10 cellular contexts compared by ENCODE assay signal in genomic region chr17:27379863-27380533, GRCh38.
DNase-seq lines count a peak whose midpoint lies in the region; ATAC-seq, FAIRE-seq and TF ChIP-seq lines count a peak whose summit lies in the region.
"Had no signal": no experiment of that assay in that cellular context is flagged by ENCODE, and none has a peak within 500 bp of the region (broad histone marks: within the 10 kb centered on the region; RNA-seq: fewer than 3 reads in every experiment).

No MANE protein-coding gene starts in this region.

- H3K36me3 ChIP-seq in colonic mucosa, result no peaks in the 10 kb centered on the region
- H3K36me3 ChIP-seq: BLaER1 treated with 17β-estradiol and CSF1 and Interleukin-3, amounts not matched to agents 10 nM and 100 nM had no signal

- H3K27ac ChIP-seq in colonic mucosa, result no peak overlapping the region
- H3K27ac ChIP-seq: BLaER1 treated with 17β-estradiol and CSF1 and Interleukin-3, amounts not matched to agents 10 nM and 100 nM; HL-60 had no signal

- H3K9ac ChIP-seq in colonic mucosa (ENCODE audit: low read depth in 2 of 2, low read length in 2 of 2), result no peak overlapping the region
- H3K9ac ChIP-seq: BLaER1 treated with 17β-estradiol and CSF1 and Interleukin-3, amounts not matched to agents 10 nM and 100 nM had no signal

- peaks cover 7% of the 10 kb centered on the region for H3K4me1 ChIP-seq in colonic mucosa

- ATAC-seq in GM19455 (IDR thresholded peaks at IDR 0.05; ENCODE audit: unreplicated experiment), result no peak

- no peaks in the 10 kb centered on the region for H3K27me3 ChIP-seq in colonic mucosa
- H3K27me3 ChIP-seq: BLaER1 treated with 17β-estradiol and CSF1 and Interleukin-3, amounts not matched to agents 10 nM and 100 nM had no signal

- FAIRE-seq in urothelium cell line (lab: Jason Lieb, UNC), result no peak

- no peak for TF ChIP-seq CTCF in colonic mucosa (IDR thresholded peaks at IDR 0.05)

- DNase-seq in NCI-H345 (lab: John Stamatoyannopoulos, UW), result peak; percentile 5
- no peak for DNase-seq in NCI-H345 treated with DMSO at 0.1 percent for 48 hours (lab: John Stamatoyannopoulos, UW; ENCODE audit: unreplicated experiment)
- DNase-seq in colonic mucosa, result peak; percentile 42
- peak; percentile 90 for DNase-seq in mesenteric fat pad (ENCODE audit: low spot score)
- peak; percentile 78 for DNase-seq in urothelium cell line (ENCODE audit: low spot score)
- no peak for DNase-seq in NCI-H446 treated with DMSO at 0.1 percent for 48 hours (lab: John Stamatoyannopoulos, UW)
- DNase-seq in NCI-H1048 (lab: John Stamatoyannopoulos, UW), result no peak

- intact Hi-C loops in colonic mucosa (cut with DNase I), result no loop called here

- no peaks in the 10 kb centered on the region for H3K9me3 ChIP-seq in colonic mucosa

- no peak overlapping the region for H3K4me3 ChIP-seq in colonic mucosa
- H3K4me3 ChIP-seq: BLaER1 treated with 17β-estradiol and CSF1 and Interleukin-3, amounts not matched to agents 10 nM and 100 nM had no signal

Comparison
In these comparisons a context has a peak if more than half of its experiments do, and no peak if none do; other contexts are left out.
1. DNase-seq: peak in NCI-H345 (single experiment), colonic mucosa (single experiment), mesenteric fat pad (single experiment) and urothelium cell line (single experiment); none in NCI-H345 treated with DMSO at 0.1 percent for 48 hours (single experiment), NCI-H446 treated with DMSO at 0.1 percent for 48 hours (single experiment) and NCI-H1048 (single experiment).